In genomic region chr13:102845289-102845629, GRCh38 we compare ENCODE assay signal across 1 cellular context.
TF ChIP-seq lines count a peak whose summit lies in the region.

No MANE protein-coding gene starts in this region.

TF ChIP-seq in endothelial cell of umbilical vein, 7 proteins besides CTCF, POLR2A, EP300 and RAD21:
- TF ChIP-seq FOS (IDR thresholded peaks at IDR 0.05; ENCODE audit: borderline replicate concordance, insufficient read depth, low read length) = no peak
- TF ChIP-seq POLR2AphosphoS5 (IDR thresholded peaks at IDR 0.05; ENCODE audit: insufficient read depth, low read depth, low read length) = no peak
- no peak for TF ChIP-seq JUN (IDR thresholded peaks at IDR 0.05; ENCODE audit: borderline replicate concordance, insufficient read depth, insufficient read length, low read depth)
- no peak for TF ChIP-seq GATA2 (IDR thresholded peaks at IDR 0.05; ENCODE audit: insufficient read depth, insufficient read length, low read depth, low read length)
- TF ChIP-seq, protein P1, sequence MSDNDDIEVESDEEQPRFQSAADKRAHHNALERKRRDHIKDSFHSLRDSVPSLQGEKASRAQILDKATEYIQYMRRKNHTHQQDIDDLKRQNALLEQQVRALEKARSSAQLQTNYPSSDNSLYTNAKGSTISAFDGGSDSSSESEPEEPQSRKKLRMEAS (IDR thresholded peaks at IDR 0.05; ENCODE audit: insufficient read depth, insufficient read length) = no peak
- no peak for TF ChIP-seq EZH2 (IDR thresholded peaks at IDR 0.05; ENCODE audit: borderline replicate concordance, low read depth, low read length, severe bottlenecking)
- TF ChIP-seq MYC (IDR thresholded peaks at IDR 0.05; ENCODE audit: low read depth, low read length) = no peak
